ENCODE assay signal across 1 cellular context in the genomic region with DNA sequence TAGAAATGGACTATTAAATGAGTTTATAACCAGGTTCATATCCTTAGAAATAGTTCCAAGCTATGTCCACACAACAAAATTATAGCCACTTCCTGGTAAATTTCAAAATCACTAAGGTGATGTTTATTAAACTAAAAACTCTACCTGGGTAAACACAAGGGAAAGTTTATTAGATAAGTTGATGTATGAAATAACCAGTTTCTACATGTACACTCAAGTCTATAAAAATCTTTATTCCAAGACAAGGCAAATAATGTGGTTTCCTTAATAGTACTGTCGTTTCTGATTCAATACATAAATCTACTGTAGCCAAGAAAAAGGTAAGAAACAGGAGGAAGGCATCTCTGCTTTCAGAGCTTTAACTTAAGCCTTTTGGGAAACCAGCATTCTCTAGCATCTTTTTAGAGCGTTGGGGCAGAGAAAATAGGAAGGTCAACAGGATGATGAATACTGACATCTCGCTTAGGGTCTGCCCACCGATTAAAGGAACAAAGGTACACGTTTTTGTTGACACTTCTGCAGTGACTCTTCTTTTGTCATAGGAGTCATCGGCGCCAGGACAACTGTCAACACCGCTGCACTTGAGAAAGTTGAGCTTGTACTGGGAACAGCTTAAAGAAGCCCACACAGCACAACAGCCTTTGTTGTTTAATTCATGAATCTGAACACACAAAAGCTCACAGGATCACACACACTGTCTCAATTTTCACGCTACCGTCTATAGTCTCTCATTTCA.
TF ChIP-seq lines count a peak whose summit lies in the region.

No MANE protein-coding gene starts in this region.

TF ChIP-seq in SK-N-SH treated with all-trans-retinoic acid at 6 μM for 48 hours, 23 proteins besides CTCF, POLR2A, EP300 and RAD21 (continued from another document):
- no peak for TF ChIP-seq POU6F1 (CRISPR knock-in tag; IDR thresholded peaks at IDR 0.05; ENCODE audit: borderline replicate concordance, low read depth)
